In the genomic region with DNA sequence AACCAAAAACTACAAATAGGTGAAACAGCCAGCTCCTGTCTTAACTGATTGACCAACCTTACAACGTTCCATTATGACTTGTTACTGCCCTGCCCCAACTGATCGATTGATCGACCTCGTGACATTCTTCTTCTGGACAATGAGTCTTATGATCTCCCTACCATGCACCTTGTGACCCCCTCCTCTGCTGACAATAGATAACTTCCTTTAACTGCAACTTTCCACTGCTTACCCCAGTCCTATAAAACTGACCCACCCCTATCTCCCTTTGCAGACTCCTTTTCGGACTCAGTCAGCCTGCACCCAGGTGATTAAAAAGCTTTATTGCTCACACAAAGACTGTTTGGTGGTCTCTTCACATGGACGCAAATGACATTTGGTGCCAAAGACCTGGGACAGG, we compare ENCODE assay signal across 7 cellular contexts. TPM values are rescaled to one million over a fixed set of nuclear protein-coding genes. Genes with fewer than 3 reads are reported as not detected.
"Had no signal": no experiment of that assay in that cellular context is flagged by ENCODE, and none has a peak within 500 bp of the region (broad histone marks: within the 10 kb centered on the region; RNA-seq: fewer than 3 reads in every experiment).

No MANE protein-coding gene starts in this region.

RNA-seq across cellular contexts. Expression of a gene that starts 11.8 kb away (rescaled TPM):
- total RNA-seq: stomach, subcutaneous adipose tissue, temporal lobe, testis, thoracic aorta, thyroid gland, vagina had no signal
- polyA plus RNA-seq: stomach had no signal
